ENCODE assay signal across 1 cellular context in the genomic region with DNA sequence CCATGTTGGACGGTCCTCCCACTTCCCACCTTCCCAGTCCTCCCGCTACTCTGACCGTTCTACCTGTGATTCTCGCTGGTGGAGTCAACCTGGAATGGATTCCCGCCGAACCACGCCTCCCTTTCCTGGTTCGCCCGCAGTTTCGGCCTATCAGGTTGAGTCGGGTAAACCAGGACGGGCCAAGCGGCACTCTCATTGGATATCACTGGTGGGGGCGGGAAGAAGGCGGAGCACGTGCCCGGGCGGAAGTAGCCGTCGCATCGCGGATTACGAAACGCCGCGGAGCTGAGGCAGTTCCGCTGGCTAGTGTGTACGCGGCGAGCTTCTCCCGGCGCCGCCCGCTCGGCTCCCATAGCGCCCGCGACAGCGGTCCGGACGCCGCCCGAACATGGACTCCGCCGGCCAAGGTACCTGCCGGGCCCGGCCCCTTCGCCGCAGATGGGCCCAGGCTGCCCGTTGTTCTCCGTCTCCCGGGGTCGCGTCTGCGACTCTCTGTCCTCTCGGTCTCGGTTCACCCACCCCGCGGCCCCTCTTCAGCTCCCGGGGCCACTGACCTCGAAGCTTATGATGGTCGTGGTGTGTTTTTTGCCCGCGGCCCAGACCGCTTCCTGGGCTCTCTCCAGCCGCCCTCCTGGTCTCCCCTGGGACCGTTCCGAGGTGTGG.
TF ChIP-seq lines count a peak whose summit lies in the region.

A gene (plus strand): TSS at position 293 of the 663 bp plus-strand sequence. CDS start 96 bp downstream, at position 389.

TF ChIP-seq in HepG2, 621 proteins besides CTCF, POLR2A, EP300 and RAD21 (continued from another document and continues in another):
- TF ChIP-seq, protein P1, sequence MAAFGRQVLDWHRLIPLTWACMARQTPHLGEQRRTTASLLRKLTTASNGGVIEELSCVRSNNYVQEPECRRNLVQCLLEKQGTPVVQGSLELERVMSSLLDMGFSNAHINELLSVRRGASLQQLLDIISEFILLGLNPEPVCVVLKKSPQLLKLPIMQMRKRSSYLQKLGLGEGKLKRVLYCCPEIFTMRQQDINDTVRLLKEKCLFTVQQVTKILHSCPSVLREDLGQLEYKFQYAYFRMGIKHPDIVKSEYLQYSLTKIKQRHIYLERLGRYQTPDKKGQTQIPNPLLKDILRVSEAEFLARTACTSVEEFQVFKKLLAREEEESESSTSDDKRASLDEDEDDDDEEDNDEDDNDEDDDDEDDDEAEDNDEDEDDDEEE (CRISPR knock-in tag; IDR thresholded peaks at IDR 0.05) = no peak; the same call in 1 of the 2 replicates
- TF ChIP-seq CENPT (CRISPR knock-in tag; IDR thresholded peaks at IDR 0.05; ENCODE audit: low read depth) (peak; percentile 99), SP4 (CRISPR knock-in tag; IDR thresholded peaks at IDR 0.05) (peak; percentile 99), HDAC2 (CRISPR knock-in tag; IDR thresholded peaks at IDR 0.05) (peak; percentile 91), PAX8 (CRISPR knock-in tag; IDR thresholded peaks at IDR 0.05; ENCODE audit: borderline replicate concordance) (no peak; the same call in 1 of the 2 replicates), ETV5 (CRISPR knock-in tag; IDR thresholded peaks at IDR 0.05; ENCODE audit: borderline replicate concordance) (peak; percentile 98), KDM6A (CRISPR knock-in tag; IDR thresholded peaks at IDR 0.05; ENCODE audit: low read depth) (peak; percentile 47), ZNF788 (CRISPR knock-in tag; IDR thresholded peaks at IDR 0.05; ENCODE audit: borderline replicate concordance) (peak; percentile 98), NR2C2 (CRISPR knock-in tag; IDR thresholded peaks at IDR 0.05; ENCODE audit: borderline replicate concordance) (peak; percentile 97), ZNF598 (CRISPR knock-in tag; IDR thresholded peaks at IDR 0.05; ENCODE audit: borderline replicate concordance) (peak; percentile 68; the same call in 1 of the 2 replicates), SAFB2 (CRISPR knock-in tag; IDR thresholded peaks at IDR 0.05; ENCODE audit: borderline replicate concordance, low read depth) (peak; percentile 99), AGO2 (optimal IDR thresholded peaks at IDR 0.05; ENCODE audit: low read depth, low read length) (peak; percentile 94), CBX1 (IDR thresholded peaks at IDR 0.05; ENCODE audit: low read depth) (peak; percentile 65), HOXA3 (CRISPR knock-in tag; IDR thresholded peaks at IDR 0.05) (peak; percentile 100), SOX13 (IDR thresholded peaks at IDR 0.05) (0 out of 2 replicates have a peak, but pooled peaks have one; percentile 45), SOX13 (CRISPR knock-in tag; conservative IDR thresholded peaks at IDR 0.05 in 1 of 2, IDR thresholded peaks at IDR 0.05 in 1 of 2) (no peak; a peak in 1 of 4 replicates), POLR2AphosphoS5 (IDR thresholded peaks at IDR 0.05; ENCODE audit: low read depth, low read length) (peak; percentile 98), ZNF510 (CRISPR knock-in tag; IDR thresholded peaks at IDR 0.05; ENCODE audit: low read depth) (peak; percentile 63; the same call in 1 of the 2 replicates), ZFP41 (CRISPR knock-in tag; IDR thresholded peaks at IDR 0.05; ENCODE audit: borderline replicate concordance) (peak; percentile 91; the same call in 1 of the 2 replicates), TBX2 (CRISPR knock-in tag; IDR thresholded peaks at IDR 0.05; ENCODE audit: borderline replicate concordance) (peak; percentile 91)
- TF ChIP-seq, protein P2, sequence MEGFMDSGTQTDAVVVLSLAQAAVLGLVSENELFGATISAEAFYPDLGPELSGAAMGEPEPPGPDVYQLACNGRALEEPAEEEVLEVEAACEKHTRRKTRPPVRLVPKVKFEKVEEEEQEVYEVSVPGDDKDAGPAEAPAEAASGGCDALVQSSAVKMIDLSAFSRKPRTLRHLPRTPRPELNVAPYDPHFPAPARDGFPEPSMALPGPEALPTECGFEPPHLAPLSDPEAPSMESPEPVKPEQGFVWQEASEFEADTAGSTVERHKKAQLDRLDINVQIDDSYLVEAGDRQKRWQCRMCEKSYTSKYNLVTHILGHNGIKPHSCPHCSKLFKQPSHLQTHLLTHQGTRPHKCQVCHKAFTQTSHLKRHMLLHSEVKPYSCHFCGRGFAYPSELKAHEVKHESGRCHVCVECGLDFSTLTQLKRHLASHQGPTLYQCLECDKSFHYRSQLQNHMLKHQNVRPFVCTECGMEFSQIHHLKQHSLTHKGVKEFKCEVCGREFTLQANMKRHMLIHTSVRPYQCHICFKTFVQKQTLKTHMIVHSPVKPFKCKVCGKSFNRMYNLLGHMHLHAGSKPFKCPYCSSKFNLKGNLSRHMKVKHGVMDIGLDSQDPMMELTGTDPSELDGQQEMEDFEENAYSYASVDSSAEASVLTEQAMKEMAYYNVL (CRISPR knock-in tag; IDR thresholded peaks at IDR 0.05; ENCODE audit: borderline replicate concordance) = peak; percentile 85; the same call in 1 of the 2 replicates
- TF ChIP-seq, protein P3, sequence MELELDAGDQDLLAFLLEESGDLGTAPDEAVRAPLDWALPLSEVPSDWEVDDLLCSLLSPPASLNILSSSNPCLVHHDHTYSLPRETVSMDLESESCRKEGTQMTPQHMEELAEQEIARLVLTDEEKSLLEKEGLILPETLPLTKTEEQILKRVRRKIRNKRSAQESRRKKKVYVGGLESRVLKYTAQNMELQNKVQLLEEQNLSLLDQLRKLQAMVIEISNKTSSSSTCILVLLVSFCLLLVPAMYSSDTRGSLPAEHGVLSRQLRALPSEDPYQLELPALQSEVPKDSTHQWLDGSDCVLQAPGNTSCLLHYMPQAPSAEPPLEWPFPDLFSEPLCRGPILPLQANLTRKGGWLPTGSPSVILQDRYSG (CRISPR knock-in tag; IDR thresholded peaks at IDR 0.05) = peak; percentile 92; the same call in 1 of the 2 replicates
- TF ChIP-seq, protein P4, sequence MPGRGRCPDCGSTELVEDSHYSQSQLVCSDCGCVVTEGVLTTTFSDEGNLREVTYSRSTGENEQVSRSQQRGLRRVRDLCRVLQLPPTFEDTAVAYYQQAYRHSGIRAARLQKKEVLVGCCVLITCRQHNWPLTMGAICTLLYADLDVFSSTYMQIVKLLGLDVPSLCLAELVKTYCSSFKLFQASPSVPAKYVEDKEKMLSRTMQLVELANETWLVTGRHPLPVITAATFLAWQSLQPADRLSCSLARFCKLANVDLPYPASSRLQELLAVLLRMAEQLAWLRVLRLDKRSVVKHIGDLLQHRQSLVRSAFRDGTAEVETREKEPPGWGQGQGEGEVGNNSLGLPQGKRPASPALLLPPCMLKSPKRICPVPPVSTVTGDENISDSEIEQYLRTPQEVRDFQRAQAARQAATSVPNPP (CRISPR knock-in tag; IDR thresholded peaks at IDR 0.05) = peak; percentile 92
- TF ChIP-seq, protein P5, sequence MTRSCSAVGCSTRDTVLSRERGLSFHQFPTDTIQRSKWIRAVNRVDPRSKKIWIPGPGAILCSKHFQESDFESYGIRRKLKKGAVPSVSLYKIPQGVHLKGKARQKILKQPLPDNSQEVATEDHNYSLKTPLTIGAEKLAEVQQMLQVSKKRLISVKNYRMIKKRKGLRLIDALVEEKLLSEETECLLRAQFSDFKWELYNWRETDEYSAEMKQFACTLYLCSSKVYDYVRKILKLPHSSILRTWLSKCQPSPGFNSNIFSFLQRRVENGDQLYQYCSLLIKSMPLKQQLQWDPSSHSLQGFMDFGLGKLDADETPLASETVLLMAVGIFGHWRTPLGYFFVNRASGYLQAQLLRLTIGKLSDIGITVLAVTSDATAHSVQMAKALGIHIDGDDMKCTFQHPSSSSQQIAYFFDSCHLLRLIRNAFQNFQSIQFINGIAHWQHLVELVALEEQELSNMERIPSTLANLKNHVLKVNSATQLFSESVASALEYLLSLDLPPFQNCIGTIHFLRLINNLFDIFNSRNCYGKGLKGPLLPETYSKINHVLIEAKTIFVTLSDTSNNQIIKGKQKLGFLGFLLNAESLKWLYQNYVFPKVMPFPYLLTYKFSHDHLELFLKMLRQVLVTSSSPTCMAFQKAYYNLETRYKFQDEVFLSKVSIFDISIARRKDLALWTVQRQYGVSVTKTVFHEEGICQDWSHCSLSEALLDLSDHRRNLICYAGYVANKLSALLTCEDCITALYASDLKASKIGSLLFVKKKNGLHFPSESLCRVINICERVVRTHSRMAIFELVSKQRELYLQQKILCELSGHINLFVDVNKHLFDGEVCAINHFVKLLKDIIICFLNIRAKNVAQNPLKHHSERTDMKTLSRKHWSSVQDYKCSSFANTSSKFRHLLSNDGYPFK (CRISPR knock-in tag; IDR thresholded peaks at IDR 0.05; ENCODE audit: borderline replicate concordance) = peak; percentile 93
- TF ChIP-seq, protein P6, sequence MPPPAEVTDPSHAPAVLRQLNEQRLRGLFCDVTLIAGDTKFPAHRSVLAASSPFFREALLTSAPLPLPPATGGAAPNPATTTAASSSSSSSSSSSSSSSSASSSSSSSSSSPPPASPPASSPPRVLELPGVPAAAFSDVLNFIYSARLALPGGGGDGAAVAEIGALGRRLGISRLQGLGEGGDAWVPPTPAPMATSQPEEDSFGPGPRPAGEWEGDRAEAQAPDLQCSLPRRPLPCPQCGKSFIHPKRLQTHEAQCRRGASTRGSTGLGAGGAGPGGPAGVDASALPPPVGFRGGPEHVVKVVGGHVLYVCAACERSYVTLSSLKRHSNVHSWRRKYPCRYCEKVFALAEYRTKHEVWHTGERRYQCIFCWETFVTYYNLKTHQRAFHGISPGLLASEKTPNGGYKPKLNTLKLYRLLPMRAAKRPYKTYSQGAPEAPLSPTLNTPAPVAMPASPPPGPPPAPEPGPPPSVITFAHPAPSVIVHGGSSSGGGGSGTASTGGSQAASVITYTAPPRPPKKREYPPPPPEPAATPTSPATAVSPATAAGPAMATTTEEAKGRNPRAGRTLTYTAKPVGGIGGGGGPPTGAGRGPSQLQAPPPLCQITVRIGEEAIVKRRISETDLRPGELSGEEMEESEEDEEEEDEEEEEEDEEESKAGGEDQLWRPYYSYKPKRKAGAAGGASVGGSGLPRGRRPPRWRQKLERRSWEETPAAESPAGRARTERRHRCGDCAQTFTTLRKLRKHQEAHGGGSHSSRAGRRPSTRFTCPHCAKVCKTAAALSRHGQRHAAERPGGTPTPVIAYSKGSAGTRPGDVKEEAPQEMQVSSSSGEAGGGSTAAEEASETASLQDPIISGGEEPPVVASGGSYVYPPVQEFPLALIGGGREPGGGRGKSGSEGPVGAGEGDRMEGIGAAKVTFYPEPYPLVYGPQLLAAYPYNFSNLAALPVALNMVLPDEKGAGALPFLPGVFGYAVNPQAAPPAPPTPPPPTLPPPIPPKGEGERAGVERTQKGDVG (CRISPR knock-in tag; IDR thresholded peaks at IDR 0.05; ENCODE audit: borderline replicate concordance) = peak; percentile 95
- TF ChIP-seq, protein P7, sequence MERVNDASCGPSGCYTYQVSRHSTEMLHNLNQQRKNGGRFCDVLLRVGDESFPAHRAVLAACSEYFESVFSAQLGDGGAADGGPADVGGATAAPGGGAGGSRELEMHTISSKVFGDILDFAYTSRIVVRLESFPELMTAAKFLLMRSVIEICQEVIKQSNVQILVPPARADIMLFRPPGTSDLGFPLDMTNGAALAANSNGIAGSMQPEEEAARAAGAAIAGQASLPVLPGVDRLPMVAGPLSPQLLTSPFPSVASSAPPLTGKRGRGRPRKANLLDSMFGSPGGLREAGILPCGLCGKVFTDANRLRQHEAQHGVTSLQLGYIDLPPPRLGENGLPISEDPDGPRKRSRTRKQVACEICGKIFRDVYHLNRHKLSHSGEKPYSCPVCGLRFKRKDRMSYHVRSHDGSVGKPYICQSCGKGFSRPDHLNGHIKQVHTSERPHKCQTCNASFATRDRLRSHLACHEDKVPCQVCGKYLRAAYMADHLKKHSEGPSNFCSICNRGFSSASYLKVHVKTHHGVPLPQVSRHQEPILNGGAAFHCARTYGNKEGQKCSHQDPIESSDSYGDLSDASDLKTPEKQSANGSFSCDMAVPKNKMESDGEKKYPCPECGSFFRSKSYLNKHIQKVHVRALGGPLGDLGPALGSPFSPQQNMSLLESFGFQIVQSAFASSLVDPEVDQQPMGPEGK (CRISPR knock-in tag; IDR thresholded peaks at IDR 0.05) = peak; percentile 74
- TF ChIP-seq, protein P8, sequence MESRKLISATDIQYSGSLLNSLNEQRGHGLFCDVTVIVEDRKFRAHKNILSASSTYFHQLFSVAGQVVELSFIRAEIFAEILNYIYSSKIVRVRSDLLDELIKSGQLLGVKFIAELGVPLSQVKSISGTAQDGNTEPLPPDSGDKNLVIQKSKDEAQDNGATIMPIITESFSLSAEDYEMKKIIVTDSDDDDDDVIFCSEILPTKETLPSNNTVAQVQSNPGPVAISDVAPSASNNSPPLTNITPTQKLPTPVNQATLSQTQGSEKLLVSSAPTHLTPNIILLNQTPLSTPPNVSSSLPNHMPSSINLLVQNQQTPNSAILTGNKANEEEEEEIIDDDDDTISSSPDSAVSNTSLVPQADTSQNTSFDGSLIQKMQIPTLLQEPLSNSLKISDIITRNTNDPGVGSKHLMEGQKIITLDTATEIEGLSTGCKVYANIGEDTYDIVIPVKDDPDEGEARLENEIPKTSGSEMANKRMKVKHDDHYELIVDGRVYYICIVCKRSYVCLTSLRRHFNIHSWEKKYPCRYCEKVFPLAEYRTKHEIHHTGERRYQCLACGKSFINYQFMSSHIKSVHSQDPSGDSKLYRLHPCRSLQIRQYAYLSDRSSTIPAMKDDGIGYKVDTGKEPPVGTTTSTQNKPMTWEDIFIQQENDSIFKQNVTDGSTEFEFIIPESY (CRISPR knock-in tag; IDR thresholded peaks at IDR 0.05) = peak; percentile 76; the same call in 1 of the 2 replicates
- TF ChIP-seq, protein P9, sequence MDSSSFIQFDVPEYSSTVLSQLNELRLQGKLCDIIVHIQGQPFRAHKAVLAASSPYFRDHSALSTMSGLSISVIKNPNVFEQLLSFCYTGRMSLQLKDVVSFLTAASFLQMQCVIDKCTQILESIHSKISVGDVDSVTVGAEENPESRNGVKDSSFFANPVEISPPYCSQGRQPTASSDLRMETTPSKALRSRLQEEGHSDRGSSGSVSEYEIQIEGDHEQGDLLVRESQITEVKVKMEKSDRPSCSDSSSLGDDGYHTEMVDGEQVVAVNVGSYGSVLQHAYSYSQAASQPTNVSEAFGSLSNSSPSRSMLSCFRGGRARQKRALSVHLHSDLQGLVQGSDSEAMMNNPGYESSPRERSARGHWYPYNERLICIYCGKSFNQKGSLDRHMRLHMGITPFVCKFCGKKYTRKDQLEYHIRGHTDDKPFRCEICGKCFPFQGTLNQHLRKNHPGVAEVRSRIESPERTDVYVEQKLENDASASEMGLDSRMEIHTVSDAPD (CRISPR knock-in tag; IDR thresholded peaks at IDR 0.05) = peak; percentile 83
- TF ChIP-seq, protein P10, sequence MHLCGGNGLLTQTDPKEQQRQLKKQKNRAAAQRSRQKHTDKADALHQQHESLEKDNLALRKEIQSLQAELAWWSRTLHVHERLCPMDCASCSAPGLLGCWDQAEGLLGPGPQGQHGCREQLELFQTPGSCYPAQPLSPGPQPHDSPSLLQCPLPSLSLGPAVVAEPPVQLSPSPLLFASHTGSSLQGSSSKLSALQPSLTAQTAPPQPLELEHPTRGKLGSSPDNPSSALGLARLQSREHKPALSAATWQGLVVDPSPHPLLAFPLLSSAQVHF (CRISPR knock-in tag; IDR thresholded peaks at IDR 0.05) = peak; percentile 95
- TF ChIP-seq, protein P11, sequence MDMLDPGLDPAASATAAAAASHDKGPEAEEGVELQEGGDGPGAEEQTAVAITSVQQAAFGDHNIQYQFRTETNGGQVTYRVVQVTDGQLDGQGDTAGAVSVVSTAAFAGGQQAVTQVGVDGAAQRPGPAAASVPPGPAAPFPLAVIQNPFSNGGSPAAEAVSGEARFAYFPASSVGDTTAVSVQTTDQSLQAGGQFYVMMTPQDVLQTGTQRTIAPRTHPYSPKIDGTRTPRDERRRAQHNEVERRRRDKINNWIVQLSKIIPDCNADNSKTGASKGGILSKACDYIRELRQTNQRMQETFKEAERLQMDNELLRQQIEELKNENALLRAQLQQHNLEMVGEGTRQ (IDR thresholded peaks at IDR 0.05; ENCODE audit: low read depth, low read length) = peak; percentile 96
- TF ChIP-seq, protein P11 (CRISPR knock-in tag; IDR thresholded peaks at IDR 0.05; ENCODE audit: borderline replicate concordance) = peak; percentile 98
